28 cellular contexts compared by ENCODE assay signal in the genomic region with DNA sequence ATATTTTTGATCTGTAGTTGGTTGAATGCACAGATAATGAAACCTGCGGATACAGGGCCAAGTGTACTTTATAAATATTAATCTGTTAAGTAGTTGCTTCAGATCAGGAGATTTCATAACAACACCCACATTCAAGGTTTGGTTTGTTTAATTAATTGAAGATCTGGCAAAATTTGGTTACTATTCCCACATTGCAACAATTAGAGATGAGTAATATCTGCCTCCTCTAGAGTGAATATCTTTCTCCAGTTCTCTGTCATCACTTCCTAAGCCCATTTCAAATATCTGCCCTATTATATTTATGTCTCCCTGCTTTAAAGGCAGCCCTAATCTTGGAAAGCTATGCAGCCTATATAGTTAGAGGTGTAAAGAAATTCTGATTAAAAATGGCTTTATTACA.
"Had no signal": no experiment of that assay in that cellular context is flagged by ENCODE, and none has a peak within 500 bp of the region (broad histone marks: within the 10 kb centered on the region; RNA-seq: fewer than 3 reads in every experiment).

No MANE protein-coding gene starts in this region.

- H3K4me1 Mint-ChIP-seq: activated CD4-positive, alpha-beta T cell treated with anti-CD3 and anti-CD28 coated beads, Interleukin-2, amount 10 ng/mL, durations not matched to agents 24 days and 14 days had no signal

- H3K27me3 ChIP-seq: brain microvascular endothelial cell, cardiac muscle cell had no signal

- H3K27ac ChIP-seq: brain microvascular endothelial cell, cardiac muscle cell, SK-N-MC had no signal

- H3K9me3 Mint-ChIP-seq: activated CD4-positive, alpha-beta T cell treated with anti-CD3 and anti-CD28 coated beads, Interleukin-2, amount 10 ng/mL, durations not matched to agents 24 days and 14 days; activated naive CD4-positive, alpha-beta T cell treated with anti-CD3 and anti-CD28 coated beads, Interleukin-2, amount 50 U/mL, for 72 hours; activated naive CD8-positive, alpha-beta T cell treated with anti-CD3 and anti-CD28 coated beads, Interleukin-2, amount 50 U/mL, for 24 hours; activated T-cell treated with anti-CD3 and anti-CD28 coated beads, Interleukin-2, amount 50 U/mL, for 24 hours; activated T-helper 1 cell treated with anti-CD3 and anti-CD28 coated beads, Interleukin-12 subunit alpha, Interleukin-12 subunit beta, Interleukin-2, Interleukin-4 antibody, amounts not matched to agents 30 ng/mL and 10 ng/mL and 1 ng/mL, durations not matched to agents 14 hours and 24 hours and 36 hours; T-cell had no signal

- H3K36me3 ChIP-seq: brain microvascular endothelial cell had no signal

- H3K4me3 Mint-ChIP-seq: activated CD4-positive, alpha-beta T cell treated with anti-CD3 and anti-CD28 coated beads, Interleukin-2, amount 10 ng/mL, durations not matched to agents 24 days and 14 days; activated CD8-positive, alpha-beta memory T cell treated with anti-CD3 and anti-CD28 coated beads, Interleukin-2, amount 10 ng/mL, durations not matched to agents 7 days and 5 days; activated naive CD8-positive, alpha-beta T cell treated with anti-CD3 and anti-CD28 coated beads, Interleukin-2, amount 50 U/mL, for 24 hours; activated T-cell treated with anti-CD3 and anti-CD28 coated beads, Interleukin-2, amount 50 U/mL, for 24 hours; activated T-helper 1 cell treated with anti-CD3 and anti-CD28 coated beads, Interleukin-12 subunit alpha, Interleukin-12 subunit beta, Interleukin-2, Interleukin-4 antibody, amounts not matched to agents 30 ng/mL and 10 ng/mL and 1 ng/mL, durations not matched to agents 14 hours and 24 hours and 36 hours; T-cell had no signal

- H3K27ac Mint-ChIP-seq: activated CD4-positive, alpha-beta T cell treated with anti-CD3 and anti-CD28 coated beads, Interleukin-2, amount 10 ng/mL, durations not matched to agents 24 days and 14 days; activated CD8-positive, alpha-beta memory T cell treated with anti-CD3 and anti-CD28 coated beads, Interleukin-2, amount 10 ng/mL, durations not matched to agents 7 days and 5 days; activated naive CD4-positive, alpha-beta T cell treated with anti-CD3 and anti-CD28 coated beads, Interleukin-2, amount 50 U/mL, for 72 hours; activated naive CD8-positive, alpha-beta T cell treated with anti-CD3 and anti-CD28 coated beads, Interleukin-2, amount 50 U/mL, for 24 hours; activated T-cell treated with anti-CD3 and anti-CD28 coated beads, Interleukin-2, amount 50 U/mL, for 24 hours; activated T-helper 1 cell treated with anti-CD3 and anti-CD28 coated beads, Interleukin-12 subunit alpha, Interleukin-12 subunit beta, Interleukin-2, Interleukin-4 antibody, amounts not matched to agents 30 ng/mL and 10 ng/mL and 1 ng/mL, durations not matched to agents 14 hours and 24 hours and 36 hours had no signal

- H3K27me3 Mint-ChIP-seq: activated CD4-positive, alpha-beta T cell treated with anti-CD3 and anti-CD28 coated beads, Interleukin-2, amount 10 ng/mL, durations not matched to agents 24 days and 14 days; activated CD8-positive, alpha-beta memory T cell treated with anti-CD3 and anti-CD28 coated beads, Interleukin-2, amount 10 ng/mL, durations not matched to agents 7 days and 5 days; activated naive CD8-positive, alpha-beta T cell treated with anti-CD3 and anti-CD28 coated beads, Interleukin-2, amount 50 U/mL, for 24 hours; activated T-cell treated with anti-CD3 and anti-CD28 coated beads, Interleukin-2, amount 50 U/mL, for 24 hours; T-cell had no signal

- ATAC-seq: activated CD4-positive, CD25-positive, alpha-beta regulatory T cell treated with anti-CD3 and anti-CD28 coated beads, Interleukin-2, amount 50 U/mL, for 24 hours; activated CD8-positive, alpha-beta memory T cell treated with anti-CD3 and anti-CD28 coated beads, Interleukin-2, amount 10 ng/mL, durations not matched to agents 7 days and 5 days; activated naive CD4-positive, alpha-beta T cell treated with anti-CD3 and anti-CD28 coated beads, Interleukin-2, amount 50 U/mL, for 72 hours; activated naive CD8-positive, alpha-beta T cell treated with anti-CD3 and anti-CD28 coated beads, Interleukin-2, amount 50 U/mL, for 24 hours; Panc1; Right ventricle myocardium inferior; T-cell had no signal

- DNase-seq: activated CD4-positive, alpha-beta T cell treated with anti-CD3 and anti-CD28 coated beads, Interleukin-2, amount 10 ng/mL, durations not matched to agents 24 days and 14 days; activated CD4-positive, alpha-beta T cell treated with anti-CD3 and anti-CD28 coated beads, Interleukin-2, amount 50 U/mL, for 48 hours; activated CD8-positive, alpha-beta memory T cell treated with anti-CD3 and anti-CD28 coated beads, Interleukin-2, amount 10 ng/mL, durations not matched to agents 7 days and 5 days; activated effector memory CD4-positive, alpha-beta T cell treated with anti-CD3 and anti-CD28 coated beads, Interleukin-2, amount 50 U/mL, for 16 hours; activated naive CD4-positive, alpha-beta T cell treated with Interleukin-2 at 50 U/mL for 16 hours; activated naive CD8-positive, alpha-beta T cell treated with anti-CD3 and anti-CD28 coated beads, Interleukin-2, amount 50 U/mL, for 24 hours; activated T-cell treated with anti-CD3 and anti-CD28 coated beads, Interleukin-2, amount 50 U/mL, for 24 hours; amygdala; brain microvascular endothelial cell; KBM-7; NCI-H1092; NCI-H1417; NCI-H1930; NCI-H2171 treated with DMSO at 0.1 percent for 48 hours; NCI-H345; NCI-H510A treated with DMSO at 0.1 percent for 48 hours; NCI-H69; NK-92 treated with Interleukin-12 subunit alpha and Interleukin-12 subunit beta, amount 100 ng/mL, for 24 hours; OCI-M1; RPMI8226; T-cell had no signal

- H3K4me3 ChIP-seq: cardiac muscle cell, SK-N-MC had no signal
